ENCODE assay signal across 24 cellular contexts in genomic region chr12:47945341-47945728, GRCh38. TPM values are rescaled to one million over a fixed set of nuclear protein-coding genes. Genes with fewer than 3 reads are reported as not detected.
A peak's percentile ranks its signal among the peaks of the same experiment; 100 is the strongest.
DNase-seq lines count a peak whose midpoint lies in the region; ATAC-seq, FAIRE-seq and TF ChIP-seq lines count a peak whose summit lies in the region.
"Had no signal": no experiment of that assay in that cellular context is flagged by ENCODE, and none has a peak within 500 bp of the region (broad histone marks: within the 10 kb centered on the region; RNA-seq: fewer than 3 reads in every experiment).

No MANE protein-coding gene starts in this region.

- intact Hi-C loops in HepG2 (cut with micrococcal nuclease; ENCODE audit: unreplicated experiment), result loop anchor here (10.0 kb wide), 1 partner anchor 219 kb away; no protein-coding TSS in a partner anchor
- intact Hi-C loops in right lobe of liver (cut with DNase I), result no loop called here
- intact Hi-C loops in colonic mucosa (cut with DNase I), result no loop called here
- intact Hi-C loops in mucosa of descending colon (cut with DNase I, micrococcal nuclease), result no loop called here
- intact Hi-C loops in transverse colon (cut with DNase I; ENCODE audit: low total_unique reads), result no loop called here
- intact Hi-C loops in Right ventricle myocardium inferior (cut with DNase I), result no loop called here
- intact Hi-C loops in heart right ventricle (cut with DNase I), result loop anchor here in 4 of 10 donors (5.0 to 10.0 kb wide), 4 partner anchors 38 to 231 kb away; no protein-coding TSS in a partner anchor

- ATAC-seq in HepG2 (no peak), right lobe of liver (no peak), mucosa of descending colon (peak; percentile 17), Right ventricle myocardium inferior (no peak), HG03521 (IDR thresholded peaks at IDR 0.05; ENCODE audit: unreplicated experiment) (no peak), heart right ventricle (no peak)
- ATAC-seq: CD8-positive, alpha-beta T cell had no signal

- POLR2A ChIA-PET in HepG2 (lab: Yijun Ruan, JAX), result no interaction called here

- H3K4me2 ChIP-seq in HepG2 (ENCODE audit: low read depth, low read length), result no peak overlapping the region
- H3K4me2 ChIP-seq: BLaER1 treated with 17β-estradiol and CSF1 and Interleukin-3, amounts not matched to agents 10 nM and 100 nM; KMS-11 had no signal

- H3K27me3 ChIP-seq in HepG2 (ENCODE audit: control insufficient read depth in 1 of 2, insufficient read depth in 2 of 2, low read length in 2 of 2), result peaks cover 1 to 7% of the 10 kb centered on the region in 2 experiments
- no peaks in the 10 kb centered on the region for H3K27me3 ChIP-seq in right lobe of liver
- H3K27me3 ChIP-seq in colonic mucosa, result no peaks in the 10 kb centered on the region
- peaks cover 6% of the 10 kb centered on the region for H3K27me3 ChIP-seq in transverse colon
- H3K27me3 ChIP-seq in heart right ventricle, result peaks cover 0 to 32% (median 18%) of the 10 kb centered on the region in 7 donors

- no peaks in the 10 kb centered on the region for H3K9me3 ChIP-seq in HepG2 (ENCODE audit: low read length)
- H3K9me3 ChIP-seq in right lobe of liver, result no peaks in the 10 kb centered on the region
- H3K9me3 ChIP-seq in colonic mucosa, result no peaks in the 10 kb centered on the region
- no peaks in the 10 kb centered on the region for H3K9me3 ChIP-seq in mucosa of descending colon
- H3K9me3 ChIP-seq in transverse colon, result no peaks in the 10 kb centered on the region
- H3K9me3 ChIP-seq in heart right ventricle, result no peaks in the 10 kb centered on the region
- H3K9me3 ChIP-seq: BLaER1 treated with 17β-estradiol and CSF1 and Interleukin-3, amounts not matched to agents 10 nM and 100 nM had no signal

- no peak overlapping the region for H3K27ac ChIP-seq in HepG2 (ENCODE audit: extremely low read length, insufficient read depth, low read length)
- no peak overlapping the region for H3K27ac ChIP-seq in right lobe of liver
- peak overlapping the region; percentile 61 for H3K27ac ChIP-seq in colonic mucosa
- H3K27ac ChIP-seq in transverse colon, result peak overlapping the region; percentile 6 to 76 (median 46)
- no peak overlapping the region for H3K27ac ChIP-seq in heart right ventricle
- H3K27ac ChIP-seq: BLaER1 treated with 17β-estradiol and CSF1 and Interleukin-3, amounts not matched to agents 10 nM and 100 nM; KMS-11 had no signal

- peaks cover 49% of the 10 kb centered on the region for H3K4me1 ChIP-seq in HepG2 (ENCODE audit: insufficient read depth, low read length)
- peaks cover 0 to 10% (median 4%) of the 10 kb centered on the region in 4 donors for H3K4me1 ChIP-seq in right lobe of liver
- H3K4me1 ChIP-seq in colonic mucosa, result peaks cover 12% of the 10 kb centered on the region
- peaks cover 38% of the 10 kb centered on the region for H3K4me1 ChIP-seq in mucosa of descending colon (ENCODE audit: low read depth)
- H3K4me1 ChIP-seq in transverse colon, result peaks cover 5 to 54% (median 30%) of the 10 kb centered on the region in 4 donors
- H3K4me1 ChIP-seq in heart right ventricle, result peaks cover 0 to 18% (median 4%) of the 10 kb centered on the region in 9 donors

- FAIRE-seq in HepG2 (lab: Jason Lieb, UNC), result no peak
- FAIRE-seq: GM12892 had no signal

- no peak overlapping the region for H3K4me3 ChIP-seq in HepG2 (replicated peaks in 1 of 3; ENCODE audit: insufficient read depth in 1 of 3, low read depth in 2 of 3, low read length in 3 of 3)
- no peak overlapping the region for H3K4me3 ChIP-seq in right lobe of liver
- no peak overlapping the region for H3K4me3 ChIP-seq in colonic mucosa
- no peak overlapping the region for H3K4me3 ChIP-seq in mucosa of descending colon
- H3K4me3 ChIP-seq in transverse colon, result no peak overlapping the region
- no peak overlapping the region for H3K4me3 ChIP-seq in heart right ventricle
- H3K4me3 ChIP-seq: BLaER1 treated with 17β-estradiol and CSF1 and Interleukin-3, amounts not matched to agents 10 nM and 100 nM had no signal

- no peak for DNase-seq in HepG2 (ENCODE audit: low spot score)
- DNase-seq in right lobe of liver, result no peak
- DNase-seq in colonic mucosa, result peak; percentile 59
- no peak for DNase-seq in mucosa of descending colon
- DNase-seq in transverse colon, result no peak
- no peak for DNase-seq in Right ventricle myocardium inferior (ENCODE audit: missing footprints)
- DNase-seq in heart right ventricle, result no peak
- DNase-seq: 8988T; CD8-positive, alpha-beta T cell; DND-41; GOT3; HCEC 1CT; NCI-H1105; NCI-H146; NCI-H2029 treated with DMSO at 0.1 percent for 48 hours; NCI-H524; NCI-H774; NK-92 treated with Interleukin-12 subunit alpha and Interleukin-12 subunit beta, amount 100 ng/mL, for 24 hours; Right ventricle myocardium superior had no signal

- TF ChIP-seq EP300 in HepG2 (IDR thresholded peaks at IDR 0.05; ENCODE audit: low read depth in 2 of 2, low read length in 2 of 2) (no peak), HepG2 (CRISPR knock-in tag; IDR thresholded peaks at IDR 0.05; ENCODE audit: borderline replicate concordance) (no peak), transverse colon (IDR thresholded peaks at IDR 0.05; ENCODE audit: low read depth) (no peak)

- TF ChIP-seq POLR2A in HepG2 (IDR thresholded peaks at IDR 0.05; ENCODE audit: insufficient read depth in 1 of 2, low read depth in 2 of 2, low read length in 2 of 2) (no peak), right lobe of liver (IDR thresholded peaks at IDR 0.05) (no peak), transverse colon (IDR thresholded peaks at IDR 0.05) (no peak)

- BruUV-seq in HepG2 (replicated peaks; lab: Mats Ljungman, UMichigan), result no TSS peak

- in situ Hi-C loops in HepG2 (cut with HindIII; ENCODE audit: extremely low pct_ligation_motif_present, low pct_unique_long_range_greater_than_20kb), result loop anchor here (10.0 kb wide), 1 partner anchor 219 kb away; no protein-coding TSS in a partner anchor
- in situ Hi-C loops in transverse colon (cut with MboI; ENCODE audit: low pct_ligation_motif_present in 1 of 4, low pct_unique_long_range_greater_than_20kb in 1 of 4, low sequenced_read_pairs in 3 of 4), result no loop called here

- TF ChIP-seq RAD21 in HepG2 (CRISPR knock-in tag; IDR thresholded peaks at IDR 0.05), result no peak

- H3K36me3 ChIP-seq in HepG2 (replicated peaks in 1 of 2; ENCODE audit: control insufficient read depth in 1 of 2, insufficient read depth in 2 of 2, low read length in 2 of 2), result no peaks in the 10 kb centered on the region
- H3K36me3 ChIP-seq in right lobe of liver, result no peaks in the 10 kb centered on the region
- H3K36me3 ChIP-seq in colonic mucosa, result no peaks in the 10 kb centered on the region
- H3K36me3 ChIP-seq in mucosa of descending colon (ENCODE audit: low read depth), result no peaks in the 10 kb centered on the region
- H3K36me3 ChIP-seq in transverse colon, result no peaks in the 10 kb centered on the region
- no peaks in the 10 kb centered on the region for H3K36me3 ChIP-seq in heart right ventricle
- H3K36me3 ChIP-seq: BLaER1 treated with 17β-estradiol and CSF1 and Interleukin-3, amounts not matched to agents 10 nM and 100 nM had no signal

- H4K20me1 ChIP-seq in HepG2 (ENCODE audit: insufficient read depth, low read length), result no peaks in the 10 kb centered on the region

- TF ChIP-seq CTCF in HepG2 (CRISPR knock-in tag; IDR thresholded peaks at IDR 0.05) (no peak), right lobe of liver (IDR thresholded peaks at IDR 0.05) (no peak), colonic mucosa (IDR thresholded peaks at IDR 0.05) (no peak), mucosa of descending colon (IDR thresholded peaks at IDR 0.05) (no peak), transverse colon (IDR thresholded peaks at IDR 0.05) (no peak), heart right ventricle (IDR thresholded peaks at IDR 0.05) (no peak)

- H3K9ac ChIP-seq in HepG2 (ENCODE audit: insufficient read depth, low read depth, low read length) (no peak overlapping the region), colonic mucosa (ENCODE audit: low read depth in 2 of 2, low read length in 2 of 2) (peak overlapping the region in 1 of 2 donors; percentile 30)
- H3K9ac ChIP-seq: BLaER1 treated with 17β-estradiol and CSF1 and Interleukin-3, amounts not matched to agents 10 nM and 100 nM; KMS-11 had no signal

- no peaks in the 10 kb centered on the region for H3K79me2 ChIP-seq in HepG2 (ENCODE audit: insufficient read depth, low read length)

- CTCF ChIA-PET in HepG2 (lab: Yijun Ruan, JAX; ENCODE audit: low intra/inter-chr PET ratio, low total read pairs), result no interaction called here

- H2AFZ ChIP-seq in HepG2 (ENCODE audit: low read length), result no peak overlapping the region

- 0% methylated on average over 1 of the region's 1 CpG for WGBS in HepG2 (ENCODE audit: low lambda C conversion rate)
- 50% methylated on average over 1 of the region's 1 CpG for WGBS in right lobe of liver (ENCODE audit: insufficient coverage, low coverage, low lambda C conversion rate, missing lambda C conversion rate)
- WGBS in transverse colon (ENCODE audit: low coverage in 1 of 2), 2 donors, result 17% methylated on average over 1 of the region's 1 CpG; no CpG with 5 or more reads in 1 of the 2 donors
- 67 to 72% methylated on average over 1 of the region's 1 CpG for WGBS in heart right ventricle, 2 donors

RNA-seq across cellular contexts. Expression of gene TMEM106C, which starts 18.1 kb away (rescaled TPM):
- 132 and 134 TPM in 2 replicates for total RNA-seq in HepG2 (2016; rRNA removed; fragmentation: Illumina TruSeq; extraction: Trizol)
- 140 and 199 TPM in 2 replicates for total RNA-seq in HepG2 (2016; cell fraction: cytosol; rRNA removed; fragmentation: Illumina TruSeq; extraction: Trizol; ENCODE audit: low read depth)
- total RNA-seq in HepG2 (2016; cell fraction: insoluble cytoplasmic fraction; rRNA removed; fragmentation: Illumina TruSeq; extraction: Trizol), result 131 and 142 TPM in 2 replicates
- 222 and 263 TPM in 2 replicates for total RNA-seq in HepG2 (2016; cell fraction: membrane; rRNA removed; fragmentation: Illumina TruSeq; extraction: Trizol)
- total RNA-seq in HepG2 (2016; cell fraction: nucleus; rRNA removed; fragmentation: Illumina TruSeq; extraction: Trizol), result 69.5 and 82.9 TPM in 2 replicates
- 191 and 192 TPM in 2 replicates for polyA plus RNA-seq in HepG2 (2011; rRNA removed)
- 141 and 173 TPM in 2 replicates for polyA plus RNA-seq in HepG2 (2011; cell fraction: cytosol; rRNA removed)
- polyA plus RNA-seq in HepG2 (2011; cell fraction: nucleus; rRNA removed), result 103 and 125 TPM in 2 replicates
- polyA plus RNA-seq in HepG2 (2012), result 67.2 and 83.0 TPM in 2 replicates
- 208 and 285 TPM in 2 replicates for polyA plus RNA-seq in HepG2 (2016; cell fraction: cytosol; fragmentation: Illumina TruSeq; extraction: Trizol; ENCODE audit: low read depth)
- polyA plus RNA-seq in HepG2 (2016; cell fraction: insoluble cytoplasmic fraction; fragmentation: Illumina TruSeq; extraction: Trizol; ENCODE audit: low read depth), result 129 and 148 TPM in 2 replicates
- polyA plus RNA-seq in HepG2 (2016; cell fraction: membrane; fragmentation: Illumina TruSeq; extraction: Trizol; ENCODE audit: low read depth), result 221 and 275 TPM in 2 replicates
- polyA plus RNA-seq in HepG2 (2016; cell fraction: nucleus; fragmentation: Illumina TruSeq; extraction: Trizol; ENCODE audit: insufficient read depth, low read depth), result 107 and 122 TPM in 2 replicates
- 179 and 1,095 TPM in 2 replicates for polyA minus RNA-seq in HepG2 (2011; rRNA and poly(A)+ RNA removed; ENCODE audit: low replicate concordance)
- 43.2 and 44.5 TPM in 2 replicates for polyA minus RNA-seq in HepG2 (2011; cell fraction: cytosol; rRNA and poly(A)+ RNA removed)
- 81.1 and 92.5 TPM in 2 replicates for polyA minus RNA-seq in HepG2 (2011; cell fraction: nucleus; rRNA and poly(A)+ RNA removed)
- 10 to 100 TPM; 13.8 to 55.6 (median 34.7) TPM for total RNA-seq in right lobe of liver
- total RNA-seq in colonic mucosa, result 100 to 1,000 TPM; 187 to 258 TPM
- 100 to 1,000 TPM in 2 of 3 donors, 10 to 100 TPM in 1; 93.9 to 208 (median 183) TPM for total RNA-seq in mucosa of descending colon
- total RNA-seq in transverse colon, result 100 to 1,000 TPM in 2 of 4 donors, 10 to 100 TPM in 2; 51.9 to 258 (median 113) TPM
- total RNA-seq in Right ventricle myocardium inferior, result 45.6 TPM
- 10 to 100 TPM; 22.3 to 61.8 (median 40.0) TPM for total RNA-seq in heart right ventricle
- 10 to 100 TPM; 24.1 to 41.6 TPM for polyA plus RNA-seq in heart right ventricle

RNA-seq across cellular contexts. Expression of gene VDR, which starts 40.5 kb away (rescaled TPM):
- total RNA-seq in HepG2 (2016; rRNA removed; fragmentation: Illumina TruSeq; extraction: Trizol) (0.21 and 0.33 TPM in 2 replicates), right lobe of liver (1 to 10 TPM in 1 of 6 experiments, under 1 TPM in 5; 0.18 to 1.2 (median 0.39) TPM), colonic mucosa (100 to 1,000 TPM; 124 to 140 TPM), mucosa of descending colon (100 to 1,000 TPM in 2 of 3 donors, 10 to 100 TPM in 1; 69.5 to 175 (median 162) TPM), transverse colon (100 to 1,000 TPM in 2 of 4 donors, 10 to 100 TPM in 2; 62.3 to 191 (median 117) TPM), Right ventricle myocardium inferior (0.35 TPM), heart right ventricle (1 to 10 TPM in 1 of 10 donors, under 1 TPM in 9; 0.08 to 3.0 (median 0.31) TPM)
- 0.09 TPM in 1 of 2 replicates, not detected in the other for total RNA-seq in HepG2 (2016; cell fraction: cytosol; rRNA removed; fragmentation: Illumina TruSeq; extraction: Trizol; ENCODE audit: low read depth)
- 0.40 and 0.52 TPM in 2 replicates for total RNA-seq in HepG2 (2016; cell fraction: insoluble cytoplasmic fraction; rRNA removed; fragmentation: Illumina TruSeq; extraction: Trizol)
- 0.14 and 0.22 TPM in 2 replicates for total RNA-seq in HepG2 (2016; cell fraction: membrane; rRNA removed; fragmentation: Illumina TruSeq; extraction: Trizol)
- total RNA-seq in HepG2 (2016; cell fraction: nucleus; rRNA removed; fragmentation: Illumina TruSeq; extraction: Trizol), result 0.16 and 0.25 TPM in 2 replicates
- polyA plus RNA-seq in HepG2 (2011; rRNA removed) (0.08 and 0.13 TPM in 2 replicates), heart right ventricle (under 1 TPM; 0.29 to 0.87 TPM)
- polyA plus RNA-seq in HepG2 (2011; cell fraction: cytosol; rRNA removed), result 0.04 and 0.09 TPM in 2 replicates
- 0.10 and 0.21 TPM in 2 replicates for polyA plus RNA-seq in HepG2 (2011; cell fraction: nucleus; rRNA removed)
- 0.08 and 0.35 TPM in 2 replicates for polyA plus RNA-seq in HepG2 (2012)
- polyA plus RNA-seq in HepG2 (2016; cell fraction: cytosol; fragmentation: Illumina TruSeq; extraction: Trizol; ENCODE audit: low read depth), result not detected in 2 replicates
- polyA plus RNA-seq in HepG2 (2016; cell fraction: insoluble cytoplasmic fraction; fragmentation: Illumina TruSeq; extraction: Trizol; ENCODE audit: low read depth), result 0.24 and 0.36 TPM in 2 replicates
- polyA plus RNA-seq in HepG2 (2016; cell fraction: membrane; fragmentation: Illumina TruSeq; extraction: Trizol; ENCODE audit: low read depth), result 0.03 and 0.12 TPM in 2 replicates
- 0.48 and 0.64 TPM in 2 replicates for polyA plus RNA-seq in HepG2 (2016; cell fraction: nucleus; fragmentation: Illumina TruSeq; extraction: Trizol; ENCODE audit: insufficient read depth, low read depth)
- polyA minus RNA-seq in HepG2 (2011; rRNA and poly(A)+ RNA removed; ENCODE audit: low replicate concordance), result 0.16 and 12.3 TPM in 2 replicates
- not detected in 2 replicates for polyA minus RNA-seq in HepG2 (2011; cell fraction: cytosol; rRNA and poly(A)+ RNA removed)
- 0.13 and 0.25 TPM in 2 replicates for polyA minus RNA-seq in HepG2 (2011; cell fraction: nucleus; rRNA and poly(A)+ RNA removed)

RNA-seq across cellular contexts. Expression of gene COL2A1, which starts 58.9 kb away (rescaled TPM):
- 9.2 and 38.3 TPM in 2 replicates for total RNA-seq in HepG2 (2016; rRNA removed; fragmentation: Illumina TruSeq; extraction: Trizol)
- 1.1 and 3.1 TPM in 2 replicates for total RNA-seq in HepG2 (2016; cell fraction: cytosol; rRNA removed; fragmentation: Illumina TruSeq; extraction: Trizol; ENCODE audit: low read depth)
- total RNA-seq in HepG2 (2016; cell fraction: insoluble cytoplasmic fraction; rRNA removed; fragmentation: Illumina TruSeq; extraction: Trizol), result 6.6 and 41.7 TPM in 2 replicates
- 3.6 and 4.1 TPM in 2 replicates for total RNA-seq in HepG2 (2016; cell fraction: membrane; rRNA removed; fragmentation: Illumina TruSeq; extraction: Trizol)
- 44.6 and 58.3 TPM in 2 replicates for total RNA-seq in HepG2 (2016; cell fraction: nucleus; rRNA removed; fragmentation: Illumina TruSeq; extraction: Trizol)
- 7.4 and 9.8 TPM in 2 replicates for polyA plus RNA-seq in HepG2 (2011; rRNA removed)
- 4.1 and 4.4 TPM in 2 replicates for polyA plus RNA-seq in HepG2 (2011; cell fraction: cytosol; rRNA removed)
- polyA plus RNA-seq in HepG2 (2011; cell fraction: nucleus; rRNA removed), result 113 and 136 TPM in 2 replicates
- polyA plus RNA-seq in HepG2 (2012), result 7.6 and 8.6 TPM in 2 replicates
- polyA plus RNA-seq in HepG2 (2016; cell fraction: cytosol; fragmentation: Illumina TruSeq; extraction: Trizol; ENCODE audit: low read depth), result 0.91 and 1.3 TPM in 2 replicates
- 5.7 and 8.4 TPM in 2 replicates for polyA plus RNA-seq in HepG2 (2016; cell fraction: insoluble cytoplasmic fraction; fragmentation: Illumina TruSeq; extraction: Trizol; ENCODE audit: low read depth)
- 1.5 and 2.1 TPM in 2 replicates for polyA plus RNA-seq in HepG2 (2016; cell fraction: membrane; fragmentation: Illumina TruSeq; extraction: Trizol; ENCODE audit: low read depth)
- polyA plus RNA-seq in HepG2 (2016; cell fraction: nucleus; fragmentation: Illumina TruSeq; extraction: Trizol; ENCODE audit: insufficient read depth, low read depth), result 114 and 115 TPM in 2 replicates
- 7.1 TPM in 1 of 2 replicates, not detected in the other for polyA minus RNA-seq in HepG2 (2011; rRNA and poly(A)+ RNA removed; ENCODE audit: low replicate concordance)
- 4.7 and 7.3 TPM in 2 replicates for polyA minus RNA-seq in HepG2 (2011; cell fraction: cytosol; rRNA and poly(A)+ RNA removed)
- polyA minus RNA-seq in HepG2 (2011; cell fraction: nucleus; rRNA and poly(A)+ RNA removed), result 12.5 and 15.2 TPM in 2 replicates
- not detected for total RNA-seq in right lobe of liver
- total RNA-seq in colonic mucosa, result 1 to 10 TPM; 1.1 to 1.3 TPM
- 1 to 10 TPM in 2 of 3 donors, under 1 TPM in 1; 0.19 to 1.5 (median 1.2) TPM for total RNA-seq in mucosa of descending colon
- total RNA-seq in transverse colon, result 1 to 10 TPM in 2 of 4 donors, under 1 TPM in 2; 0.16 to 4.2 (median 1.9) TPM
- not detected for total RNA-seq in Right ventricle myocardium inferior
- under 1 TPM in 1 of 10 donors, not detected in 9; 0.17 TPM for total RNA-seq in heart right ventricle
- under 1 TPM; 0.03 to 0.07 TPM for polyA plus RNA-seq in heart right ventricle
- total RNA-seq: CD8-positive, alpha-beta T cell; HT-29; Right ventricle myocardium superior had no signal

Comparison
In these comparisons a context has a peak if more than half of its experiments do, and no peak if none do; other contexts are left out.
1. H3K27ac ChIP-seq: peak in colonic mucosa (single experiment) and transverse colon (4 of 4); none in HepG2 (single experiment), right lobe of liver (0 of 3) and heart right ventricle (0 of 10).
2. RNA of gene VDR, which starts 40.5 kb away (total RNA-seq): 69.5 to 175 TPM in mucosa of descending colon, 62.3 to 191 TPM in transverse colon and 124 to 140 TPM in colonic mucosa; 0.18 to 1.2 TPM in right lobe of liver, 0.35 TPM in Right ventricle myocardium inferior (single experiment), 0.08 to 3.0 TPM in heart right ventricle and 0.09 to 0.52 TPM in HepG2; every median in the first group is over 10 times any median in the second.